Comparison of ENCODE assay signal across 11 cellular contexts in the genomic region with DNA sequence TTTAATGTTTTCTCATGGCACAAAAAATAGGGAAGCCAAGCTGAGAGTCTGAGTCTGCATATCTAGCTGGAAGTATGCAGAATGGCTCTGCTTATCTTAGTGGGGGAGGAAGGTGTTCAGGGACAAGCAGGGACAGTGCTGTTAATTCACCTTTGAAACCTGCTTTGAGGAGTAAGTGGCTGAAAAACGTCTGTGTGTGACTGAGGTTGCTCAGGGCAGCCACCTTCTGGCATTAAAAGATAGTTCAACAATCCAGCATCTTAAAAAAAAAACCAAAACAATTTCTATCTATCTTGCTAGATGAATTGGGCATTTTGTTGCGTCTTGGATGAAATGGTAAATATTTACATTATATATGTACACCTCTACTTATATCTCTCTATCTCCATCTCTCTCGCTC. TPM values are rescaled to one million over a fixed set of nuclear protein-coding genes. Genes with fewer than 3 reads are reported as not detected.
A peak's percentile ranks its signal among the peaks of the same experiment; 100 is the strongest.
DNase-seq lines count a peak whose midpoint lies in the region; ATAC-seq and TF ChIP-seq lines count a peak whose summit lies in the region.
"Had no signal": no experiment of that assay in that cellular context is flagged by ENCODE, and none has a peak within 500 bp of the region (broad histone marks: within the 10 kb centered on the region; RNA-seq: fewer than 3 reads in every experiment).

No MANE protein-coding gene starts in this region.

- POLR2A ChIA-PET in A673 (lab: Charles Lee; ENCODE audit: low non-redundant PET): no interaction called here

- no peaks in the 10 kb centered on the region for H3K9me3 ChIP-seq in A673 (ENCODE audit: low read depth, low read length, poor library complexity, severe bottlenecking)

- peaks cover 6% of the 10 kb centered on the region for H3K4me1 ChIP-seq in A673 (ENCODE audit: insufficient read depth, low read length, poor library complexity, severe bottlenecking)

- TF ChIP-seq CTCF in A673 (conservative IDR thresholded peaks at IDR 0.05; ENCODE audit: low read depth, low read length) (peak; percentile 33), GM13977 (IDR thresholded peaks at IDR 0.05; ENCODE audit: extremely low read depth, insufficient read depth, missing control alignments) (peak; percentile 18), fibroblast of mammary gland (conservative IDR thresholded peaks at IDR 0.05; ENCODE audit: control insufficient read depth, insufficient read depth, low read depth, low read length) (peak; percentile 16)

- no peak for DNase-seq in A673 (ENCODE audit: low spot score)
- DNase-seq in GM13977 (ENCODE audit: low spot score): no peak
- peak; percentile 15 for DNase-seq in OCI-M1 (lab: John Stamatoyannopoulos, UW)
- no peak for DNase-seq in fibroblast of mammary gland (ENCODE audit: low read depth)
- DNase-seq in activated CD4-positive, alpha-beta T cell treated with anti-CD3 and anti-CD28 coated beads, Interleukin-2, amount 50 U/mL, for 48 hours: no peak
- DNase-seq in SKM-1 (lab: John Stamatoyannopoulos, UW; ENCODE audit: unreplicated experiment): no peak
- DNase-seq: CD4-positive, alpha-beta memory T cell; effector CD4-positive, alpha-beta T cell; MV-4-11 had no signal

- H3K4me3 ChIP-seq in A673 (ENCODE audit: low read depth, low read length, poor library complexity, severe bottlenecking): no peak overlapping the region
- no peak overlapping the region for H3K4me3 ChIP-seq in fibroblast of mammary gland (ENCODE audit: control insufficient read depth, low read depth, low read length)

- H3K27me3 ChIP-seq in A673 (replicated peaks; ENCODE audit: insufficient read depth, low read depth, low read length, poor library complexity): no peaks in the 10 kb centered on the region

- BruUV-seq in A673 (replicated peaks; lab: Mats Ljungman, UMichigan): no TSS peak

- no peak overlapping the region for H3K27ac ChIP-seq in A673 (ENCODE audit: low read depth, low read length, poor library complexity, severe bottlenecking)

- in situ Hi-C loops in GM13977 (cut with MboI; ENCODE audit: low pct_unique_long_range_greater_than_20kb, low sequenced_read_pairs, unreplicated experiment): no loop called here

- intact Hi-C loops in A673 (cut with micrococcal nuclease; ENCODE audit: unreplicated experiment): no loop called here

- CTCF ChIA-PET in A673 (lab: Charles Lee): interaction anchor here (0.6 kb wide), 1 partner anchor 441 kb away, joined by 3 read pairs; no protein-coding TSS in a partner anchor

- ATAC-seq in HG02678 (IDR thresholded peaks at IDR 0.05; ENCODE audit: unreplicated experiment) (no peak), HG02610 (IDR thresholded peaks at IDR 0.05; ENCODE audit: unreplicated experiment) (no peak)

- H3K36me3 ChIP-seq in A673 (ENCODE audit: insufficient read depth, low read length, poor library complexity, severe bottlenecking): no peaks in the 10 kb centered on the region

RNA-seq across cellular contexts. Expression of a gene that starts 2.0 kb away (rescaled TPM):
- 3.6 and 8.9 TPM in 2 replicates for total RNA-seq in A673 (2021)
- total RNA-seq: CD4-positive, alpha-beta memory T cell had no signal
